10 cellular contexts compared by ENCODE assay signal in genomic region chr1:202207292-202207691, GRCh38. TPM values are rescaled to one million over a fixed set of nuclear protein-coding genes. Genes with fewer than 3 reads are reported as not detected.
DNase-seq lines count a peak whose midpoint lies in the region; ATAC-seq and TF ChIP-seq lines count a peak whose summit lies in the region.
"Had no signal": no experiment of that assay in that cellular context is flagged by ENCODE, and none has a peak within 500 bp of the region (broad histone marks: within the 10 kb centered on the region; RNA-seq: fewer than 3 reads in every experiment).

No MANE protein-coding gene starts in this region.

- no peaks in the 10 kb centered on the region for H3K36me3 ChIP-seq in osteoblast (ENCODE audit: insufficient read depth, low read length)

- no peaks in the 10 kb centered on the region for H4K20me1 ChIP-seq in osteoblast (ENCODE audit: insufficient read depth, low read length)

- in situ Hi-C loops in KBM-7 (cut with MboI; ENCODE audit: low pct_unique_long_range_greater_than_20kb, low sequenced_read_pairs): no loop called here

- H3K27ac ChIP-seq in osteoblast (ENCODE audit: low read depth, low read length): no peak overlapping the region

- peaks cover 20% of the 10 kb centered on the region for H3K27me3 ChIP-seq in osteoblast (ENCODE audit: insufficient read depth, low read length)

- no peak overlapping the region for H3K4me3 ChIP-seq in osteoblast (ENCODE audit: insufficient read depth, low read length)

- ATAC-seq in GM18517 (IDR thresholded peaks at IDR 0.05; ENCODE audit: unreplicated experiment): no peak

- no peaks in the 10 kb centered on the region for H3K79me2 ChIP-seq in osteoblast (ENCODE audit: insufficient read depth, low read length)

- H2AFZ ChIP-seq in osteoblast (ENCODE audit: low read length): no peak overlapping the region

- DNase-seq in EL: peak; percentile 58
- peak; percentile 76 for DNase-seq in NCI-H226
- DNase-seq in dermis blood vessel endothelial cell: peak; percentile 71
- peak; percentile 96 for DNase-seq in osteoblast (ENCODE audit: insufficient read length, low spot score, missing footprints)
- DNase-seq in KBM-7: no peak
- DNase-seq in SIG-M5 (lab: John Stamatoyannopoulos, UW): no peak
- DNase-seq in stimulated activated CD4-positive, alpha-beta T cell treated with anti-CD3 and anti-CD28 coated beads, Interleukin-2, amount 100 ng/mL, for 24 hours: no peak
- DNase-seq: activated B cell treated with CpG ODN at 0.5 μM for 24 hours, anterior cingulate cortex had no signal

- H3K4me2 ChIP-seq in osteoblast (ENCODE audit: insufficient read depth, low read length): no peak overlapping the region

- TF ChIP-seq CTCF in osteoblast (IDR thresholded peaks at IDR 0.05; ENCODE audit: extremely low read depth, low read depth, low read length): peak; percentile 29

- no peaks in the 10 kb centered on the region for H3K9me3 ChIP-seq in osteoblast (ENCODE audit: low read depth, low read length)

- no peaks in the 10 kb centered on the region for H3K4me1 ChIP-seq in osteoblast (ENCODE audit: insufficient read depth, low read length)

RNA-seq across cellular contexts. Expression of gene LGR6, which starts 13.7 kb away (rescaled TPM):
- total RNA-seq in dermis blood vessel endothelial cell: not detected in 2 replicates
- total RNA-seq in osteoblast: not detected in 2 replicates
- total RNA-seq: activated B cell treated with CpG ODN at 0.5 μM for 24 hours had no signal

RNA-seq across cellular contexts. Expression of gene PTPN7, which starts 46.9 kb away (rescaled TPM):
- total RNA-seq in dermis blood vessel endothelial cell (0.09 and 0.68 TPM in 2 replicates), osteoblast (not detected in 2 replicates)

Comparison
In these comparisons a context has a peak if more than half of its experiments do, and no peak if none do; other contexts are left out.
1. DNase-seq: peak in EL (single experiment), NCI-H226 (single experiment), dermis blood vessel endothelial cell (single experiment) and osteoblast (single experiment); none in KBM-7 (single experiment), SIG-M5 (single experiment) and stimulated activated CD4-positive, alpha-beta T cell treated with anti-CD3 and anti-CD28 coated beads, Interleukin-2, amount 100 ng/mL, for 24 hours (0 of 2).